ENCODE assay signal across 8 cellular contexts in the genomic region with DNA sequence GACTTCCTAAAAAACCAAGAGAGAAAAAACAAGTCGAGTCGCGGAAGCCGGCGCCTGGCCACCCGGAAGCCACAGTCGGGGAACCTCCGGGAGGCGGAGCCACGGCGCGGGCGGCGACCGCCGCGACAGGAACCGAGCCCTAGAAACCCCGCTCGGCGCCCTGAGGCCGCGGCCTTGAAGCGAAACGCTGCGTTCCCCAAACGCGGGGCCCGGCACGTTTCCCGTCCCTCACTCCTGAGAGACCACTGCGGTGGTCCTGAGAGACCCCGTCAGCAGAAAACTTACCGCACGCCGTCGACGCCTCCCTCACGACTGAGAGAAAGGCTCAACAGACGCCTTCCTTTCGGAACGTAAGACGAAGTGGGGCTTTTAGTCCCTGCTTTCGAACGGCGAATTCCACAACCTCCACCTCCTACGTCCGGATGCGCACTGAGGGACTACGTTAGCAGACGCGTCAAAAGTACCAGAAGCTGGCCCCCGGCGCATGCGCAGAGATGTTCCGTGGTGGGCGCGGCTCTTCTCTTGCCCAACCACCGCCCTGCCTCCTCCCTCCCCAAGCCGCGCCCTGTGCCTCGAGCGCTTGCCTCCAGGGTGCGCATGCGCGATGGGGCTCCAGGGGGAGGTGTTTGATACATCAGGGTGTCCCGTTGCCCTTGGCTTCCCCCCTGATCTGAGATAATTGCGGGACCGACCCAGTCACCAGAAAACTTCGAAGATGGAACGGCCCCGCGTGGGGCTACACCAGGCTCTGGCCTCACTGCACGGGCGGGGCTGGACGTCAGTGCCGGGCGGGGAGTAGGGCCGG.
DNase-seq lines count a peak whose midpoint lies in the region; ATAC-seq and TF ChIP-seq lines count a peak whose summit lies in the region.

A gene with protein sequence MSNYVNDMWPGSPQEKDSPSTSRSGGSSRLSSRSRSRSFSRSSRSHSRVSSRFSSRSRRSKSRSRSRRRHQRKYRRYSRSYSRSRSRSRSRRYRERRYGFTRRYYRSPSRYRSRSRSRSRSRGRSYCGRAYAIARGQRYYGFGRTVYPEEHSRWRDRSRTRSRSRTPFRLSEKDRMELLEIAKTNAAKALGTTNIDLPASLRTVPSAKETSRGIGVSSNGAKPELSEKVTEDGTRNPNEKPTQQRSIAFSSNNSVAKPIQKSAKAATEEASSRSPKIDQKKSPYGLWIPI (minus strand): TSS at position 431 of the 805 bp plus-strand sequence. CDS start 491 bp downstream, outside the sequence.

- DNase-seq in AML-193 (lab: John Stamatoyannopoulos, UW) (peak; percentile 93 to 96), NCI-H524 (lab: John Stamatoyannopoulos, UW) (peak; percentile 98 to 99), kidney tubule cell (ENCODE audit: low spot score) (peak; percentile 99)
- DNase-seq in activated CD4-positive, alpha-beta T cell treated with anti-CD3 and anti-CD28 coated beads for 4 hours, result peak; percentile 100
- DNase-seq in stimulated activated CD4-positive, alpha-beta T cell treated with anti-CD3 and anti-CD28 coated beads, Interleukin-1b, Interleukin-23, amount 100 ng/mL, for 24 hours (ENCODE audit: low read depth in 4 of 4, low spot score in 1 of 4), result peak; percentile 99 to 100 (median 100)

- peak within 1 kb of the TSS; percentile 100 for H3K27ac ChIP-seq in cingulate gyrus (ENCODE audit: low read depth, low read length)

- peak; percentile 80 for ATAC-seq in HG03439 (IDR thresholded peaks at IDR 0.05; ENCODE audit: unreplicated experiment)

- TF ChIP-seq POLR2A in GM19193 (IDR thresholded peaks at IDR 0.05; ENCODE audit: extremely low read depth, insufficient read depth, insufficient read length), result peak; percentile 100

Comparison
In these comparisons a context has a peak if more than half of its experiments do, and no peak if none do; other contexts are left out.
1. Peak in every context shown above with its lines: DNase-seq, ATAC-seq and H3K27ac ChIP-seq.